Comparison of ENCODE assay signal across 8 cellular contexts in the genomic region with DNA sequence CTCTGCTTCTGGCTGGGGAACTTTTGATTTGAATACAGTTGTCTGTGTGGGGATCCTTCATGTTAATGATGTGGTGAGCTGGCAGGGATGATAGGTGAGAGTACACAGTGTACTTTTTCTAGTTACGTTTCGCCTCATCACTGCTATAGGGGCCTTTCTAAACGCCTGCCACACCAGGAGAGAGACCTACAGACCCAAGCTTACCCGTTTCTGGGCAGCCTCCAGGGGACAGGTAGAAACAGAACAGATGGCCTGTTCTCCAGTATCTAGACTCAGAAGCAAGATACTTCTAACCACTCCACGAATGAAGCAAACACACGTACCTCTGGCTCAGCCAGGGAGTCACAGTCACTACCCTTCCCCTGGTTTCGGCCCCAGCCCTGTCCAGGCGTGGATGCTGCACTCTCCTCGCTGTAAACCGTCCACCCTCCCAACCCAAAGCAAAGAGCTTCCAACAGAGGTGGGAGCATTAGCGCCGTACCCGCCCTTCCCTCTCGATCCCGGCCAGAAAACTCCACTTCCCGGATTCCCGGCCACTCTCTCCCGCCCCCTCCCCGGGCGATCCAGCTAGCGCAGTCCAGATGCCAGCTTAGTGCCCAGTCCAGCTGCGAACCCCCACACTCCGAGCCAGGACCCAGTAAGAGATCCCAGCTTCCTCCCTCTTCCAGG. TPM values are rescaled to one million over a fixed set of nuclear protein-coding genes. Genes with fewer than 3 reads are reported as not detected.
DNase-seq lines count a peak whose midpoint lies in the region; ATAC-seq, FAIRE-seq and TF ChIP-seq lines count a peak whose summit lies in the region.

No MANE protein-coding gene starts in this region.

- H3K27ac ChIP-seq in ascending aorta: peak overlapping the region; percentile 90 to 95
- H3K27ac ChIP-seq in small intestine (ENCODE audit: low read depth in 1 of 2, low read length in 1 of 2): peak overlapping the region; percentile 74 to 97

- WGBS in small intestine, 3 donors: 0 to 3% (median 2%) methylated on average over 23 of the region's 23 CpGs

- H3K9ac ChIP-seq in iPS-15b (ENCODE audit: low read depth, low read length): peak overlapping the region; percentile 91

- H3K27me3 ChIP-seq in ascending aorta (no peaks in the 10 kb centered on the region), iPS-15b (ENCODE audit: control insufficient read depth, insufficient read depth, low read length) (no peaks in the 10 kb centered on the region), small intestine (ENCODE audit: control insufficient read depth in 2 of 2, insufficient read depth in 2 of 2, low read length in 2 of 2) (no peaks in the 10 kb centered on the region)

- FAIRE-seq in small intestine (lab: Jason Lieb, UNC): no peak

- peak; percentile 49 for DNase-seq in activated T-cell treated with anti-CD3 and anti-CD28 coated beads for 24 hours (ENCODE audit: low read depth)
- DNase-seq in activated T-cell treated with anti-CD3 and anti-CD28 coated beads for 4 hours: no peak
- DNase-seq in NCI-H526 (lab: John Stamatoyannopoulos, UW): peak; percentile 72 to 75
- DNase-seq in ascending aorta (ENCODE audit: low spot score in 2 of 2): no peak
- peak; percentile 68 for DNase-seq in small intestine
- DNase-seq in HPDE6-E6E7 (ENCODE audit: extremely low spot score): no peak

- intact Hi-C loops in ascending aorta (cut with DNase I): loop anchor here (2.0 to 10.0 kb wide), 5 partner anchors 40 to 1638 kb away; partner anchors contain the start of genes CISD1, IPMK and SLC16A9

- peak; percentile 46 for ATAC-seq in HG02571 (IDR thresholded peaks at IDR 0.05; ENCODE audit: unreplicated experiment)

- peak in 1 of 3 experiments; percentile 5 for TF ChIP-seq CTCF in ascending aorta (IDR thresholded peaks at IDR 0.05)

- H3K4me1 ChIP-seq in ascending aorta: peaks cover 2 to 13% of the 10 kb centered on the region in 2 donors
- H3K4me1 ChIP-seq in iPS-15b (ENCODE audit: control insufficient read depth, insufficient read depth, low read length): peaks cover 27% of the 10 kb centered on the region
- peaks cover 3 to 24% of the 10 kb centered on the region in 2 donors for H3K4me1 ChIP-seq in small intestine (ENCODE audit: control insufficient read depth in 2 of 2, insufficient read depth in 1 of 2, low read depth in 1 of 2, low read length in 1 of 2)

- H3K4me3 ChIP-seq in ascending aorta: peak overlapping the region; percentile 80 to 87
- H3K4me3 ChIP-seq in iPS-15b (ENCODE audit: low read depth, low read length): peak overlapping the region; percentile 82
- H3K4me3 ChIP-seq in small intestine (ENCODE audit: low read depth in 1 of 2, low read length in 2 of 2): peak overlapping the region; percentile 86 to 95

- H3K9me3 ChIP-seq in ascending aorta (no peaks in the 10 kb centered on the region), iPS-15b (ENCODE audit: control insufficient read depth, insufficient read depth, low read length) (no peaks in the 10 kb centered on the region), small intestine (ENCODE audit: control insufficient read depth, low read depth) (no peaks in the 10 kb centered on the region)

- no peaks in the 10 kb centered on the region for H3K36me3 ChIP-seq in ascending aorta
- H3K36me3 ChIP-seq in iPS-15b (ENCODE audit: control insufficient read depth, insufficient read depth, low read length): no peaks in the 10 kb centered on the region
- no peaks in the 10 kb centered on the region for H3K36me3 ChIP-seq in small intestine (ENCODE audit: control insufficient read depth in 2 of 2, insufficient read depth in 2 of 2, low read length in 2 of 2)

RNA-seq across cellular contexts. Expression of gene CCDC6, which starts 1.2 kb away (rescaled TPM):
- total RNA-seq in ascending aorta: 21.1 TPM
- 10 to 100 TPM; 16.5 to 26.2 (median 23.2) TPM for polyA plus RNA-seq in small intestine

Comparison
In these comparisons a context has a peak if more than half of its experiments do, and no peak if none do; other contexts are left out.
1. DNase-seq: peak in activated T-cell treated with anti-CD3 and anti-CD28 coated beads for 24 hours (single experiment), NCI-H526 (2 of 2) and small intestine (single experiment); none in activated T-cell treated with anti-CD3 and anti-CD28 coated beads for 4 hours (single experiment), ascending aorta (0 of 2) and HPDE6-E6E7 (single experiment).
2. Peak in every context shown above with its lines, with median percentiles within 50 percentile points of each other: H3K4me3 ChIP-seq.